Comparison of ENCODE assay signal across 20 cellular contexts in genomic region chr2:64133354-64133753, GRCh38. TPM values are rescaled to one million over a fixed set of nuclear protein-coding genes. Genes with fewer than 3 reads are reported as not detected.
A peak's percentile ranks its signal among the peaks of the same experiment; 100 is the strongest.
DNase-seq lines count a peak whose midpoint lies in the region; ATAC-seq, FAIRE-seq and TF ChIP-seq lines count a peak whose summit lies in the region.
"Had no signal": no experiment of that assay in that cellular context is flagged by ENCODE, and none has a peak within 500 bp of the region (broad histone marks: within the 10 kb centered on the region; RNA-seq: fewer than 3 reads in every experiment).

No MANE protein-coding gene starts in this region.

- H3K4me3 ChIP-seq in HUES48 (ENCODE audit: low read depth, low read length) = no peak overlapping the region
- no peak overlapping the region for H3K4me3 ChIP-seq in GM12878
- no peak overlapping the region for H3K4me3 ChIP-seq in neutrophil (ENCODE audit: low read depth in 1 of 2, low read length in 1 of 2)
- H3K4me3 ChIP-seq in Peyer's patch = no peak overlapping the region
- H3K4me3 ChIP-seq: BLaER1, left ventricle myocardium inferior, right lobe of liver had no signal

- H3K27me3 ChIP-seq in HUES48 (ENCODE audit: control insufficient read depth, insufficient read depth, low read length) (no peaks in the 10 kb centered on the region), GM12878 (replicated peaks in 1 of 2; ENCODE audit: control insufficient read depth in 2 of 2, insufficient read depth in 2 of 2, low read length in 1 of 2) (no peaks in the 10 kb centered on the region), neutrophil (no peaks in the 10 kb centered on the region), Peyer's patch (no peaks in the 10 kb centered on the region)
- H3K27me3 ChIP-seq: BLaER1, right lobe of liver had no signal

- H3K4me1 ChIP-seq in HUES48 (ENCODE audit: control insufficient read depth, insufficient read depth, low read length) (peaks cover 80% of the 10 kb centered on the region), GM12878 (ENCODE audit: control insufficient read depth, insufficient read depth, low read length) (peaks cover 46% of the 10 kb centered on the region), neutrophil (ENCODE audit: control insufficient read depth in 1 of 2, insufficient read depth in 1 of 2, low read depth in 1 of 2, low read length in 1 of 2) (peaks cover 33 to 64% of the 10 kb centered on the region in 2 experiments), Peyer's patch (peaks cover 0 to 62% (median 2%) of the 10 kb centered on the region in 4 donors)

- peak overlapping the region; percentile 88 for H3K27ac Mint-ChIP-seq in activated CD8-positive, alpha-beta T cell treated with anti-CD3 and anti-CD28 coated beads for 36 hours
- no peak overlapping the region for H3K27ac Mint-ChIP-seq in activated CD8-positive, alpha-beta T cell treated with anti-CD3 and anti-CD28 coated beads, Interleukin-2, amount 10 ng/mL, durations not matched to agents 7 days and 5 days
- H3K27ac Mint-ChIP-seq: immature natural killer cell had no signal

- H3K9ac ChIP-seq in HUES48 (ENCODE audit: low read depth, low read length) (no peak overlapping the region), GM12878 (ENCODE audit: control insufficient read depth, insufficient read depth, low read length) (no peak overlapping the region)
- H3K9ac ChIP-seq: BLaER1, KMS-11 had no signal

- TF ChIP-seq CTCF in activated CD8-positive, alpha-beta T cell treated with anti-CD3 and anti-CD28 coated beads for 36 hours (IDR thresholded peaks at IDR 0.05) = no peak
- no peak for TF ChIP-seq CTCF in GM12878 (IDR thresholded peaks at IDR 0.05 in 2 of 3, conservative IDR thresholded peaks at IDR 0.05 in 1 of 3; ENCODE audit: control insufficient read depth in 2 of 3, extremely low read depth in 1 of 3, insufficient read depth in 1 of 3, low read depth in 3 of 3, low read length in 3 of 3)
- TF ChIP-seq CTCF in neutrophil (IDR thresholded peaks at IDR 0.05) = no peak
- no peak for TF ChIP-seq CTCF in Peyer's patch (IDR thresholded peaks at IDR 0.05)

- H3K9me3 ChIP-seq in HUES48 (ENCODE audit: control insufficient read depth, insufficient read depth, low read length) = no peaks in the 10 kb centered on the region
- H3K9me3 ChIP-seq in GM12878 (replicated peaks; ENCODE audit: control insufficient read depth, insufficient read depth, low read length) = no peaks in the 10 kb centered on the region
- H3K9me3 ChIP-seq in neutrophil = no peaks in the 10 kb centered on the region
- H3K9me3 ChIP-seq in Peyer's patch = no peaks in the 10 kb centered on the region
- H3K9me3 ChIP-seq: BLaER1, left ventricle myocardium inferior, right lobe of liver had no signal

- peaks cover 2% of the 10 kb centered on the region; the same call in 1 of the 2 replicates for H4K20me1 ChIP-seq in GM12878 (ENCODE audit: control insufficient read depth, insufficient read depth)

- no peak for TF ChIP-seq EP300 in GM12878 (IDR thresholded peaks at IDR 0.05; ENCODE audit: borderline replicate concordance in 1 of 2, control insufficient read depth in 1 of 2, low read depth in 2 of 2, low read length in 2 of 2)

- RAD21 ChIA-PET in GM12878 (lab: Charles Lee; ENCODE audit: unreplicated experiment) = interaction anchor here (0.9 to 7.4 kb wide), 19 partner anchors 8 to 197 kb away, joined by 3 to 53 read pairs (median 4); no protein-coding TSS in a partner anchor

- H3K36me3 Mint-ChIP-seq in activated CD8-positive, alpha-beta T cell treated with anti-CD3 and anti-CD28 coated beads for 36 hours (ENCODE audit: low read depth) = peaks cover 28% of the 10 kb centered on the region
- peaks cover 17% of the 10 kb centered on the region for H3K36me3 Mint-ChIP-seq in activated CD8-positive, alpha-beta T cell treated with anti-CD3 and anti-CD28 coated beads, Interleukin-2, amount 10 ng/mL, durations not matched to agents 7 days and 5 days (ENCODE audit: low read depth)

- ATAC-seq in activated CD8-positive, alpha-beta T cell treated with anti-CD3 and anti-CD28 coated beads for 36 hours = peak; percentile 8
- no peak for ATAC-seq in activated CD8-positive, alpha-beta T cell treated with anti-CD3 and anti-CD28 coated beads, Interleukin-2, amount 10 ng/mL, durations not matched to agents 7 days and 5 days
- peak; percentile 3; the same call in 2 of the 3 replicates for ATAC-seq in GM12878
- ATAC-seq in GM18909 (IDR thresholded peaks at IDR 0.05; ENCODE audit: poor library complexity, unreplicated experiment) = no peak
- ATAC-seq in HG02610 (IDR thresholded peaks at IDR 0.05; ENCODE audit: unreplicated experiment) = no peak
- ATAC-seq: HCT116, right lobe of liver had no signal

- DNase-seq in activated CD8-positive, alpha-beta T cell treated with anti-CD3 and anti-CD28 coated beads for 36 hours = no peak
- DNase-seq in activated CD8-positive, alpha-beta T cell treated with anti-CD3 and anti-CD28 coated beads, Interleukin-2, amount 10 ng/mL, durations not matched to agents 7 days and 5 days = no peak
- DNase-seq in GM12878 (ENCODE audit: low read depth, low spot score) (no peak), Peyer's patch (no peak)
- DNase-seq: activated CD4-positive, CD25-positive, alpha-beta regulatory T cell; activated gamma-delta T cell treated with Interleukin-2 at 50 U/mL for 16 hours; Calu3; cerebellar nuclear complex; immature natural killer cell; left ventricle myocardium inferior; NCI-H1694; right lobe of liver; stimulated activated CD8-positive, alpha-beta memory T cell treated with anti-CD3 and anti-CD28 coated beads, Interleukin-4, amount 100 ng/mL, for 48 hours had no signal

- H3K79me2 ChIP-seq in GM12878 (ENCODE audit: control insufficient read depth, insufficient read depth, low read length) = peaks cover 100% of the 10 kb centered on the region

- SMC1A ChIA-PET in GM12878 (lab: Charles Lee; ENCODE audit: uncharacterized antibody, unreplicated experiment) = interaction anchor here (0.6 to 23.5 kb wide), 19 partner anchors 8 to 1666 kb away, joined by 3 to 495 read pairs (median 4); no protein-coding TSS in a partner anchor

- H3K27ac ChIP-seq in HUES48 (ENCODE audit: low read depth, low read length) (peak overlapping the region; percentile 17), GM12878 (ENCODE audit: control insufficient read depth, insufficient read depth) (peak overlapping the region; percentile 9; the same call in 1 of the 2 replicates), neutrophil (peak overlapping the region; percentile 71), Peyer's patch (no peak overlapping the region)
- H3K27ac ChIP-seq: BLaER1, KMS-11, left ventricle myocardium inferior, right lobe of liver had no signal

- no peak for FAIRE-seq in GM12878 (lab: Jason Lieb, UNC)

- POLR2A ChIA-PET in activated CD8-positive, alpha-beta T cell treated with anti-CD3 and anti-CD28 coated beads for 36 hours (lab: Charles Lee) = interaction anchor here (0.6 to 1.8 kb wide), 5 partner anchors 9 to 192 kb away, joined by 3 to 5 read pairs (median 4); no protein-coding TSS in a partner anchor
- POLR2A ChIA-PET in activated CD8-positive, alpha-beta T cell treated with anti-CD3 and anti-CD28 coated beads, Interleukin-2, amount 10 ng/mL, durations not matched to agents 7 days and 5 days (lab: Charles Lee) = no interaction called here
- POLR2A ChIA-PET in GM12878 (lab: Charles Lee) = interaction anchor here (0.6 to 1.9 kb wide), 8 partner anchors 9 to 83 kb away, joined by 3 to 10 read pairs (median 5); no protein-coding TSS in a partner anchor

- H3K9me3 Mint-ChIP-seq in activated CD8-positive, alpha-beta T cell treated with anti-CD3 and anti-CD28 coated beads for 36 hours = no peaks in the 10 kb centered on the region
- no peaks in the 10 kb centered on the region for H3K9me3 Mint-ChIP-seq in activated CD8-positive, alpha-beta T cell treated with anti-CD3 and anti-CD28 coated beads, Interleukin-2, amount 10 ng/mL, durations not matched to agents 7 days and 5 days (ENCODE audit: insufficient read depth)
- H3K9me3 Mint-ChIP-seq: immature natural killer cell had no signal

- H3K4me2 ChIP-seq in GM12878 (ENCODE audit: control insufficient read depth, insufficient read depth) = peak overlapping the region; percentile 22; the same call in 1 of the 2 replicates
- H3K4me2 ChIP-seq: BLaER1, KMS-11 had no signal

- TF ChIP-seq RAD21 in GM12878 (IDR thresholded peaks at IDR 0.05; ENCODE audit: insufficient read depth, low read depth, low read length) = no peak

- no peaks in the 10 kb centered on the region for H3K27me3 Mint-ChIP-seq in activated CD8-positive, alpha-beta T cell treated with anti-CD3 and anti-CD28 coated beads for 36 hours
- no peaks in the 10 kb centered on the region for H3K27me3 Mint-ChIP-seq in activated CD8-positive, alpha-beta T cell treated with anti-CD3 and anti-CD28 coated beads, Interleukin-2, amount 10 ng/mL, durations not matched to agents 7 days and 5 days (ENCODE audit: low read depth)

- no peak overlapping the region for H3K4me3 Mint-ChIP-seq in activated CD8-positive, alpha-beta T cell treated with anti-CD3 and anti-CD28 coated beads for 36 hours
- no peak overlapping the region for H3K4me3 Mint-ChIP-seq in activated CD8-positive, alpha-beta T cell treated with anti-CD3 and anti-CD28 coated beads, Interleukin-2, amount 10 ng/mL, durations not matched to agents 7 days and 5 days
- H3K4me3 Mint-ChIP-seq: immature natural killer cell had no signal

- TF ChIP-seq POLR2A in GM12878 (IDR thresholded peaks at IDR 0.05; ENCODE audit: low read depth, low read length) (no peak), Peyer's patch (IDR thresholded peaks at IDR 0.05) (no peak)

- in situ Hi-C loops in GM12878 (cut with MboI) = no loop called here

- peaks cover 82% of the 10 kb centered on the region for H3K4me1 Mint-ChIP-seq in activated CD8-positive, alpha-beta T cell treated with anti-CD3 and anti-CD28 coated beads for 36 hours (ENCODE audit: low read depth)
- peaks cover 53% of the 10 kb centered on the region for H3K4me1 Mint-ChIP-seq in activated CD8-positive, alpha-beta T cell treated with anti-CD3 and anti-CD28 coated beads, Interleukin-2, amount 10 ng/mL, durations not matched to agents 7 days and 5 days (ENCODE audit: low read depth)

- CTCF ChIA-PET in activated CD8-positive, alpha-beta T cell treated with anti-CD3 and anti-CD28 coated beads for 36 hours (lab: Charles Lee) = interaction anchor here (1.0 to 4.8 kb wide), 4 partner anchors 8 to 197 kb away, joined by 3 to 36 read pairs (median 7); no protein-coding TSS in a partner anchor
- CTCF ChIA-PET in activated CD8-positive, alpha-beta T cell treated with anti-CD3 and anti-CD28 coated beads, Interleukin-2, amount 10 ng/mL, durations not matched to agents 7 days and 5 days (lab: Charles Lee) = interaction anchor here (0.8 to 4.1 kb wide), 6 partner anchors 9 to 355 kb away, joined by 3 to 18 read pairs (median 8); no protein-coding TSS in a partner anchor
- CTCF ChIA-PET in GM12878 (lab: Yijun Ruan, JAX) = interaction anchor here (0.9 to 4.7 kb wide), 10 partner anchors 8 to 197 kb away, joined by 3 to 26 read pairs (median 4); no protein-coding TSS in a partner anchor

- intact Hi-C loops in activated CD8-positive, alpha-beta T cell treated with anti-CD3 and anti-CD28 coated beads for 36 hours (cut with micrococcal nuclease) = loop anchor here (10.0 kb wide), 1 partner anchor 521 kb away; the partner anchor contains the start of gene SERTAD2
- intact Hi-C loops in GM12878 (cut with micrococcal nuclease; ENCODE audit: unreplicated experiment) = no loop called here

- H2AFZ ChIP-seq in GM12878 (ENCODE audit: control insufficient read depth, low read depth, low read length) = no peak overlapping the region

- no peaks in the 10 kb centered on the region; the same call in 1 of the 2 replicates for H3K36me3 ChIP-seq in HUES48 (ENCODE audit: control insufficient read depth, insufficient read depth, low read length)
- peaks cover 0 to 21% of the 10 kb centered on the region in 2 experiments; a peak in 2 of 4 replicates for H3K36me3 ChIP-seq in GM12878 (ENCODE audit: control insufficient read depth in 2 of 2, insufficient read depth in 2 of 2, low read length in 1 of 2)
- H3K36me3 ChIP-seq in neutrophil = peaks cover 48% of the 10 kb centered on the region
- H3K36me3 ChIP-seq in Peyer's patch = no peaks in the 10 kb centered on the region
- H3K36me3 ChIP-seq: left ventricle myocardium inferior, right lobe of liver had no signal

- BruUV-seq in GM12878 (replicated peaks; lab: Mats Ljungman, UMichigan) = no TSS peak

- 37% methylated on average over 1 of the region's 1 CpG for WGBS in GM12878 (ENCODE audit: insufficient coverage, insufficient replicate concordance, low lambda C conversion rate, missing lambda C conversion rate)

RNA-seq across cellular contexts. Expression of gene PELI1, which starts 10.9 kb away (rescaled TPM):
- 10 to 100 TPM; 29.8 to 39.2 TPM for total RNA-seq in activated CD8-positive, alpha-beta T cell treated with anti-CD3 and anti-CD28 coated beads for 36 hours
- total RNA-seq in activated CD8-positive, alpha-beta T cell treated with anti-CD3 and anti-CD28 coated beads, Interleukin-2, amount 10 ng/mL, durations not matched to agents 7 days and 5 days = 10 to 100 TPM; 21.1 to 21.9 TPM
- total RNA-seq in GM12878 (2013; cell fraction: nucleolus; rRNA removed) = 104 and 128 TPM in 2 replicates
- total RNA-seq in GM12878 (2014; rRNA removed) (40.7 and 46.1 TPM in 2 replicates), GM12878 (2014; rRNA removed; fragmentation: Illumina TruSeq; extraction: Trizol) (32.9 and 33.9 TPM in 2 replicates), GM12878 (2021) (54.6 and 55.4 TPM in 2 replicates), Peyer's patch (10 to 100 TPM; 22.3 to 45.7 (median 40.2) TPM)
- 19.2 TPM for polyA plus RNA-seq in GM12878 (2011; ENCODE audit: low read depth)
- polyA plus RNA-seq in GM12878 (2011; rRNA removed) (92.0 and 137 TPM in 2 replicates), GM12878 (2014; fragmentation: Illumina TruSeq; extraction: Trizol) (38.9 and 47.6 TPM in 2 replicates), GM12878 (2014; fragmentation: Nextera tagmentation; extraction: Ambion mirVana) (10 to 100 TPM; 12.1 to 13.2 TPM), GM12878 (2014; rRNA removed) (35.0 and 36.7 TPM in 2 replicates), GM12878 (2016; fragmentation: Nextera tagmentation; extraction: Ambion mirVana) (10 to 100 TPM; 43.9 to 45.3 TPM)
- 36.5 and 40.9 TPM in 2 replicates for polyA plus RNA-seq in GM12878 (2011; cell fraction: cytosol; rRNA removed)
- 48.4 and 49.6 TPM in 2 replicates for polyA plus RNA-seq in GM12878 (2011; cell fraction: nucleus; rRNA removed)
- polyA plus RNA-seq in GM12878 (2012) = 24.6 and 25.7 TPM in 2 replicates
- polyA minus RNA-seq in GM12878 (2011; rRNA and poly(A)+ RNA removed) = 60.6 and 77.2 TPM in 2 replicates
- 25.8 and 30.8 TPM in 2 replicates for polyA minus RNA-seq in GM12878 (2011; cell fraction: cytosol; rRNA and poly(A)+ RNA removed)
- polyA minus RNA-seq in GM12878 (2011; cell fraction: nucleus; rRNA and poly(A)+ RNA removed) = 71.6 and 122 TPM in 2 replicates

Comparison
In these comparisons a context has a peak if more than half of its experiments do, and no peak if none do; other contexts are left out.
1. ATAC-seq: peak in activated CD8-positive, alpha-beta T cell treated with anti-CD3 and anti-CD28 coated beads for 36 hours (single experiment) and GM12878 (single experiment); none in activated CD8-positive, alpha-beta T cell treated with anti-CD3 and anti-CD28 coated beads, Interleukin-2, amount 10 ng/mL, durations not matched to agents 7 days and 5 days (single experiment), GM18909 (single experiment) and HG02610 (single experiment).
2. H3K27ac ChIP-seq: peak in HUES48 (single experiment), GM12878 (single experiment) and neutrophil (single experiment); none in Peyer's patch (0 of 4).